Comparison of ENCODE assay signal across 21 cellular contexts in genomic region chr9:124448019-124448418, GRCh38. TPM values are rescaled to one million over a fixed set of nuclear protein-coding genes. Genes with fewer than 3 reads are reported as not detected.
"Had no signal": no experiment of that assay in that cellular context is flagged by ENCODE, and none has a peak within 500 bp of the region (broad histone marks: within the 10 kb centered on the region; RNA-seq: fewer than 3 reads in every experiment).

No MANE protein-coding gene starts in this region.

- H3K27ac ChIP-seq: foreskin keratinocyte, lower lobe of right lung, VCaP had no signal

- H3K36me3 ChIP-seq: lower lobe of right lung, tibial nerve had no signal

- H3K4me1 ChIP-seq: lower lobe of right lung had no signal

- H3K9me3 ChIP-seq: lower lobe of right lung, tibial nerve had no signal

- DNase-seq: activated CD4-positive, alpha-beta T cell treated with anti-CD3 and anti-CD28 coated beads for 1 hour; activated CD4-positive, alpha-beta T cell treated with anti-CD3 and anti-CD28 coated beads, Interleukin-2, amount 50 U/mL, for 4 hours; activated naive CD4-positive, alpha-beta T cell treated with anti-CD3 and anti-CD28 coated beads, Interleukin-2, amount 10 ng/mL, durations not matched to agents 7 days and 5 days; effector memory CD4-positive, alpha-beta T cell; foreskin keratinocyte; glutamatergic neuron; immature natural killer cell; lower lobe of right lung; midbrain; stimulated activated CD4-positive, alpha-beta T cell treated with anti-CD3 and anti-CD28 coated beads, Interleukin-15, amount 100 ng/mL, for 24 hours; stimulated activated CD4-positive, alpha-beta T cell treated with anti-CD3 and anti-CD28 coated beads, Interleukin-4, amount 100 ng/mL, for 1 hour; stimulated activated naive B cell treated with anti-CD40 and anti-IgM and Interleukin-4, amounts not matched to agents 10 μg/mL and 1 μg/mL and 100 μg/mL, for 72 hours had no signal

- H3K4me3 ChIP-seq: lower lobe of right lung, tibial nerve had no signal

- ATAC-seq: activated T-helper 17 cell treated with anti-CD3 and anti-CD28 coated beads, Interleukin-2, amount 50 U/mL, for 72 hours; foreskin keratinocyte; lower lobe of right lung; SK-N-SH treated with all-trans-retinoic acid at 6 μM for 48 hours; stimulated activated naive B cell treated with anti-CD40 and anti-IgM and Interleukin-4, amounts not matched to agents 10 μg/mL and 1 μg/mL and 100 μg/mL, for 72 hours had no signal

RNA-seq across cellular contexts. Expression of gene ADGRD2, which starts 2.2 kb away (rescaled TPM):
- total RNA-seq: activated T-helper 17 cell treated with anti-CD3 and anti-CD28 coated beads, Interleukin-2, amount 50 U/mL, for 72 hours; lower lobe of right lung; myocyte; osteocyte; skeletal muscle tissue; T-helper 1 cell treated with Interleukin-12 subunit alpha and Interleukin-12 subunit beta and Interleukin-4 antibody, amounts not matched to agents 30 ng/mL and 1 ng/mL, for 36 hours; tibial nerve had no signal
- polyA plus RNA-seq: immature natural killer cell, neural cell had no signal

RNA-seq across cellular contexts. Expression of gene NR5A1, which starts 59.2 kb away (rescaled TPM):
- total RNA-seq: activated T-helper 17 cell treated with anti-CD3 and anti-CD28 coated beads, Interleukin-2, amount 50 U/mL, for 72 hours; foreskin keratinocyte; lower lobe of right lung; myocyte; osteocyte; skeletal muscle tissue; T-helper 1 cell treated with Interleukin-12 subunit alpha and Interleukin-12 subunit beta and Interleukin-4 antibody, amounts not matched to agents 30 ng/mL and 1 ng/mL, for 36 hours; tibial nerve had no signal
- polyA plus RNA-seq: foreskin keratinocyte, immature natural killer cell had no signal
